In genomic region chr17:60874772-60875171, GRCh38 we compare ENCODE assay signal across 26 cellular contexts.
"Had no signal": no experiment of that assay in that cellular context is flagged by ENCODE, and none has a peak within 500 bp of the region (broad histone marks: within the 10 kb centered on the region; RNA-seq: fewer than 3 reads in every experiment).

No MANE protein-coding gene starts in this region.

- H3K4me2 ChIP-seq: hepatocyte had no signal

- ATAC-seq: activated CD4-positive, alpha-beta T cell treated with anti-CD3 and anti-CD28 coated beads for 36 hours; activated CD8-positive, alpha-beta memory T cell treated with anti-CD3 and anti-CD28 coated beads, Interleukin-2, amount 10 ng/mL, durations not matched to agents 7 days and 5 days; activated CD8-positive, alpha-beta T cell treated with anti-CD3 and anti-CD28 coated beads, Interleukin-2, amount 10 ng/mL, durations not matched to agents 7 days and 5 days; esophagus mucosa; gastrocnemius medialis; heart right ventricle had no signal

- H3K9me3 ChIP-seq: ascending aorta, breast epithelium, colonic mucosa, gastrocnemius medialis, heart right ventricle had no signal

- H3K27ac ChIP-seq: ascending aorta, breast epithelium, cardiac muscle cell, colonic mucosa, gastrocnemius medialis, heart right ventricle, hepatocyte had no signal

- H3K4me1 ChIP-seq: ascending aorta, breast epithelium, colonic mucosa, gastrocnemius medialis, heart right ventricle had no signal

- H3K4me3 ChIP-seq: ascending aorta, breast epithelium, cardiac muscle cell, colonic mucosa, gastrocnemius medialis, heart right ventricle, hepatocyte had no signal

- DNase-seq: activated CD4-positive, alpha-beta memory T cell treated with anti-CD3 and anti-CD28 coated beads for 36 hours; activated CD4-positive, alpha-beta T cell treated with anti-CD3 and anti-CD28 coated beads for 36 hours; activated CD4-positive, alpha-beta T cell treated with anti-CD3 and anti-CD28 coated beads, Interleukin-2, amount 10 ng/mL, durations not matched to agents 24 days and 14 days; activated CD4-positive, CD25-positive, alpha-beta regulatory T cell; activated CD4-positive, CD25-positive, alpha-beta regulatory T cell treated with anti-CD3 and anti-CD28 coated beads, Interleukin-2, amount 50 U/mL, for 72 hours; activated CD8-positive, alpha-beta memory T cell treated with anti-CD3 and anti-CD28 coated beads, Interleukin-2, amount 10 ng/mL, durations not matched to agents 7 days and 5 days; activated CD8-positive, alpha-beta memory T cell treated with anti-CD3 and anti-CD28 coated beads, Interleukin-2, amount 50 U/mL, for 4 hours; activated CD8-positive, alpha-beta T cell treated with anti-CD3 and anti-CD28 coated beads, Interleukin-2, amount 10 ng/mL, durations not matched to agents 7 days and 5 days; activated effector memory CD4-positive, alpha-beta T cell treated with Interleukin-2 at 50 U/mL for 16 hours; activated gamma-delta T cell treated with Interleukin-2 at 50 U/mL for 16 hours; activated naive CD4-positive, alpha-beta T cell treated with Interleukin-2 at 50 U/mL for 16 hours; activated naive CD8-positive, alpha-beta T cell treated with anti-CD3 and anti-CD28 coated beads, Interleukin-2, amount 10 ng/mL, durations not matched to agents 7 days and 5 days; activated T-cell treated with anti-CD3 and anti-CD28 coated beads, Interleukin-2, amount 50 U/mL, for 1 hour; activated T-cell treated with anti-CD3 and anti-CD28 coated beads, Interleukin-2, amount 50 U/mL, for 72 hours; central memory CD4-positive, alpha-beta T cell; cerebellar nuclear complex; colonic mucosa; effector CD8-positive, alpha-beta T cell; foreskin fibroblast; gastrocnemius medialis; heart right ventricle had no signal
